10 cellular contexts compared by ENCODE assay signal in genomic region chr3:183502782-183503181, GRCh38. TPM values are rescaled to one million over a fixed set of nuclear protein-coding genes. Genes with fewer than 3 reads are reported as not detected.
A peak's percentile ranks its signal among the peaks of the same experiment; 100 is the strongest.
DNase-seq lines count a peak whose midpoint lies in the region; ATAC-seq and TF ChIP-seq lines count a peak whose summit lies in the region.
"Had no signal": no experiment of that assay in that cellular context is flagged by ENCODE, and none has a peak within 500 bp of the region (broad histone marks: within the 10 kb centered on the region; RNA-seq: fewer than 3 reads in every experiment).

No MANE protein-coding gene starts in this region.

- intact Hi-C loops in Right ventricle myocardium superior (cut with DNase I) (loop anchor here (2.0 to 10.0 kb wide), 2 partner anchors 132 to 266 kb away; partner anchors contain the start of gene KLHL24), psoas muscle (cut with DNase I) (loop anchor here (5.0 to 10.0 kb wide), 3 partner anchors 60 to 262 kb away; partner anchors contain the start of gene KLHL24 (in 1 of the 2))

- H3K9me3 ChIP-seq in psoas muscle, result no peaks in the 10 kb centered on the region

- DNase-seq in NCI-H1105 treated with DMSO at 0.1 percent for 48 hours (lab: John Stamatoyannopoulos, UW), result peak; percentile 20
- DNase-seq in NCI-H1105 (lab: John Stamatoyannopoulos, UW), result no peak
- peak; percentile 17 for DNase-seq in RPMI7951 (ENCODE audit: low read depth)
- peak; percentile 52 for DNase-seq in Right ventricle myocardium superior
- DNase-seq in psoas muscle, result no peak
- no peak for DNase-seq in cerebellar nuclear complex (lab: John Stamatoyannopoulos, UW)
- DNase-seq: brain microvascular endothelial cell, NCI-H345 had no signal

- H3K27me3 ChIP-seq in psoas muscle (ENCODE audit: insufficient read depth in 3 of 3, low read length in 2 of 3), result no peaks in the 10 kb centered on the region
- H3K27me3 ChIP-seq: brain microvascular endothelial cell had no signal

- H3K4me3 ChIP-seq in psoas muscle, result no peak overlapping the region

- 13 to 25% (median 18%) methylated on average over 3 of the region's 3 CpGs for WGBS in psoas muscle, 3 donors

- H3K36me3 ChIP-seq in psoas muscle (ENCODE audit: insufficient read depth in 1 of 2, low read depth in 1 of 2), result no peaks in the 10 kb centered on the region
- H3K36me3 ChIP-seq: brain microvascular endothelial cell had no signal

- no peak overlapping the region for H3K27ac ChIP-seq in psoas muscle
- H3K27ac ChIP-seq: brain microvascular endothelial cell had no signal

- peak; percentile 52 for TF ChIP-seq CTCF in psoas muscle (IDR thresholded peaks at IDR 0.05)

- peaks cover 9% of the 10 kb centered on the region for H3K4me1 ChIP-seq in psoas muscle

- ATAC-seq in Right ventricle myocardium superior (ENCODE audit: poor library complexity), result peak; percentile 91
- peak; percentile 74 to 96 (median 89) for ATAC-seq in psoas muscle
- ATAC-seq in GM21367 (IDR thresholded peaks at IDR 0.05; ENCODE audit: unreplicated experiment), result no peak
- no peak for ATAC-seq in HG03139 (IDR thresholded peaks at IDR 0.05; ENCODE audit: unreplicated experiment)

RNA-seq across cellular contexts. Expression of gene KLHL6, which starts 52.7 kb away (rescaled TPM):
- total RNA-seq in RPMI7951 (2014; rRNA removed; shearing (Covaris generic)), result not detected in 2 replicates
- total RNA-seq in Right ventricle myocardium superior (0.65 TPM), psoas muscle (1 to 10 TPM in 1 of 4 donors, under 1 TPM in 3; 0.42 to 1.3 (median 0.51) TPM)
- polyA plus RNA-seq in psoas muscle, result under 1 TPM; 0.12 to 0.22 (median 0.13) TPM

Comparison
In these comparisons a context has a peak if more than half of its experiments do, and no peak if none do; other contexts are left out.
1. DNase-seq: peak in NCI-H1105 treated with DMSO at 0.1 percent for 48 hours (single experiment), RPMI7951 (single experiment) and Right ventricle myocardium superior (single experiment); none in NCI-H1105 (single experiment), psoas muscle (0 of 2) and cerebellar nuclear complex (0 of 2).
2. ATAC-seq: peak in Right ventricle myocardium superior (single experiment) and psoas muscle (4 of 4); none in GM21367 (single experiment) and HG03139 (single experiment).